ENCODE assay signal across 19 cellular contexts in the genomic region with DNA sequence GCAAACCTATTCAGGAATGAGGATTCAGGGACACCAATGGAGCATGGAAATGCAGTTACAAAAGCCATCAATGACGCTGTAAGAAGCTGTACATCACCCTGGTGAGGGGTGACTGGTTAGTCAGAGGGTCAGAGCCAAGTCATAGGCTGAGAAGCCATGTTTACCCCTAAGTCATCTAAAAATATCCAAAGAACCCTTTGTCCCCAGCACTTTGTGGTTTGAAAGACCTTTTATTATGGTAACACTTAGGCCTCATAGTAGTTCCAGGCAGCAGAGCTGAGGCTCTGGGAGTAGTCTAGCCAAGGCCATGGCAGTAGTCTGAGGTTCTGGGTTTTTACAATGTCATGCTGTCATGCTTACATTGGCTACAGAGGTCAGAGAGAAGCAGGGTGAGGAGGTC.
DNase-seq lines count a peak whose midpoint lies in the region; ATAC-seq, FAIRE-seq and TF ChIP-seq lines count a peak whose summit lies in the region.
"Had no signal": no experiment of that assay in that cellular context is flagged by ENCODE, and none has a peak within 500 bp of the region (broad histone marks: within the 10 kb centered on the region; RNA-seq: fewer than 3 reads in every experiment).

No MANE protein-coding gene starts in this region.

- H3K27ac ChIP-seq in astrocyte (ENCODE audit: low read depth, low read length) (peak overlapping the region; percentile 38), lower lobe of right lung (no peak overlapping the region)
- H3K27ac ChIP-seq: body of pancreas had no signal

- H3K9me3 Mint-ChIP-seq in HFFc6 (no peaks in the 10 kb centered on the region), astrocyte (ENCODE audit: unreplicated experiment) (no peaks in the 10 kb centered on the region)
- H3K9me3 Mint-ChIP-seq: activated B cell treated with CpG ODN at 0.5 μM for 24 hours; activated naive CD4-positive, alpha-beta T cell treated with anti-CD3 and anti-CD28 coated beads, Interleukin-2, amount 50 U/mL, for 24 hours; CD4-positive, alpha-beta T cell; stimulated activated memory B cell treated with anti-CD40 and anti-IgM and Interleukin-4, amounts not matched to agents 10 μg/mL and 1 μg/mL and 100 μg/mL, for 72 hours had no signal

- H3K4me3 ChIP-seq in astrocyte (ENCODE audit: insufficient read depth, low read depth, low read length) (no peak overlapping the region), lower lobe of right lung (no peak overlapping the region)
- H3K4me3 ChIP-seq: body of pancreas had no signal

- no peak for TF ChIP-seq CTCF in HFFc6 (IDR thresholded peaks at IDR 0.05)
- TF ChIP-seq CTCF in astrocyte (IDR thresholded peaks at IDR 0.05; ENCODE audit: insufficient read depth, low read depth, low read length), result no peak
- TF ChIP-seq CTCF in lower lobe of right lung (IDR thresholded peaks at IDR 0.05), result no peak

- H3K27me3 Mint-ChIP-seq in HFFc6 (ENCODE audit: insufficient read depth), result no peaks in the 10 kb centered on the region; the same call in 1 of the 2 replicates
- no peaks in the 10 kb centered on the region for H3K27me3 Mint-ChIP-seq in astrocyte (ENCODE audit: low read depth, unreplicated experiment)
- H3K27me3 Mint-ChIP-seq: activated B cell treated with CpG ODN at 0.5 μM for 24 hours; activated naive CD4-positive, alpha-beta T cell treated with anti-CD3 and anti-CD28 coated beads, Interleukin-2, amount 50 U/mL, for 24 hours; CD4-positive, alpha-beta T cell; stimulated activated memory B cell treated with anti-CD40 and anti-IgM and Interleukin-4, amounts not matched to agents 10 μg/mL and 1 μg/mL and 100 μg/mL, for 72 hours had no signal

- intact Hi-C loops in lower lobe of right lung (cut with DNase I), result no loop called here

- H3K27me3 ChIP-seq in astrocyte (ENCODE audit: insufficient read depth, low read length), result no peaks in the 10 kb centered on the region
- H3K27me3 ChIP-seq in lower lobe of right lung (ENCODE audit: low read depth), result no peaks in the 10 kb centered on the region

- H3K36me3 ChIP-seq in astrocyte (ENCODE audit: insufficient read depth, low read length) (no peaks in the 10 kb centered on the region), lower lobe of right lung (no peaks in the 10 kb centered on the region)

- peak overlapping the region; percentile 24 for H3K4me2 ChIP-seq in astrocyte (ENCODE audit: low read length)

- no peak overlapping the region for H3K9ac ChIP-seq in astrocyte (ENCODE audit: low read length)

- H3K36me3 Mint-ChIP-seq in HFFc6 (ENCODE audit: low read depth), result no peaks in the 10 kb centered on the region
- no peaks in the 10 kb centered on the region for H3K36me3 Mint-ChIP-seq in astrocyte (ENCODE audit: low read depth, unreplicated experiment)
- H3K36me3 Mint-ChIP-seq: activated naive CD4-positive, alpha-beta T cell treated with anti-CD3 and anti-CD28 coated beads, Interleukin-2, amount 50 U/mL, for 24 hours had no signal

- peak overlapping the region; percentile 44 for H3K4me3 Mint-ChIP-seq in HFFc6
- H3K4me3 Mint-ChIP-seq in astrocyte (ENCODE audit: unreplicated experiment), result no peak overlapping the region
- H3K4me3 Mint-ChIP-seq: activated B cell treated with CpG ODN at 0.5 μM for 24 hours; activated CD8-positive, alpha-beta T cell treated with anti-CD3 and anti-CD28 coated beads, Interleukin-2, amount 10 ng/mL, durations not matched to agents 7 days and 5 days; activated naive CD4-positive, alpha-beta T cell treated with anti-CD3 and anti-CD28 coated beads, Interleukin-2, amount 50 U/mL, for 24 hours; CD4-positive, alpha-beta T cell; stimulated activated memory B cell treated with anti-CD40 and anti-IgM and Interleukin-4, amounts not matched to agents 10 μg/mL and 1 μg/mL and 100 μg/mL, for 72 hours had no signal

- no peak for FAIRE-seq in astrocyte (lab: Jason Lieb, UNC)

- H2AFZ ChIP-seq in astrocyte (ENCODE audit: low read depth, low read length), result no peak overlapping the region

- H3K4me1 Mint-ChIP-seq in HFFc6 (ENCODE audit: low read depth), result peaks cover 51% of the 10 kb centered on the region
- H3K4me1 Mint-ChIP-seq in astrocyte (ENCODE audit: low read depth, unreplicated experiment), result peaks cover 36% of the 10 kb centered on the region
- H3K4me1 Mint-ChIP-seq: activated B cell treated with CpG ODN at 0.5 μM for 24 hours; activated naive CD4-positive, alpha-beta T cell treated with anti-CD3 and anti-CD28 coated beads, Interleukin-2, amount 50 U/mL, for 24 hours; stimulated activated memory B cell treated with anti-CD40 and anti-IgM and Interleukin-4, amounts not matched to agents 10 μg/mL and 1 μg/mL and 100 μg/mL, for 72 hours had no signal

- peaks cover 24% of the 10 kb centered on the region for H3K4me1 ChIP-seq in astrocyte (ENCODE audit: insufficient read depth, low read length)
- H3K4me1 ChIP-seq in lower lobe of right lung, result no peaks in the 10 kb centered on the region
- H3K4me1 ChIP-seq: body of pancreas had no signal

- ATAC-seq in GM19328 (IDR thresholded peaks at IDR 0.05; ENCODE audit: unreplicated experiment), result no peak
- ATAC-seq in lower lobe of right lung, result no peak
- no peak for ATAC-seq in HG03175 (IDR thresholded peaks at IDR 0.05; ENCODE audit: unreplicated experiment)
- ATAC-seq: activated CD8-positive, alpha-beta T cell treated with anti-CD3 and anti-CD28 coated beads, Interleukin-2, amount 10 ng/mL, durations not matched to agents 7 days and 5 days; body of pancreas; left lobe of liver; stimulated activated memory B cell treated with anti-CD40 and anti-IgM and Interleukin-4, amounts not matched to agents 10 μg/mL and 1 μg/mL and 100 μg/mL, for 72 hours had no signal

- no peaks in the 10 kb centered on the region for H3K79me2 ChIP-seq in astrocyte (ENCODE audit: insufficient read depth, low read length)

- H3K9me3 ChIP-seq in astrocyte (ENCODE audit: insufficient read depth, low read depth, low read length), result no peaks in the 10 kb centered on the region
- H3K9me3 ChIP-seq in lower lobe of right lung, result no peaks in the 10 kb centered on the region
- H3K9me3 ChIP-seq: body of pancreas had no signal

- DNase-seq in COLO829 (ENCODE audit: low spot score) (peak; percentile 20), HFFc6 (no peak), astrocyte (ENCODE audit: low read depth) (peak; percentile 50), iris pigment epithelial cell (ENCODE audit: low read depth) (peak; percentile 18), lower lobe of right lung (no peak), NCI-H2029 (lab: John Stamatoyannopoulos, UW) (no peak)
- DNase-seq: activated B cell treated with CpG ODN at 0.5 μM for 24 hours; activated CD8-positive, alpha-beta T cell treated with anti-CD3 and anti-CD28 coated beads, Interleukin-2, amount 10 ng/mL, durations not matched to agents 7 days and 5 days; activated T-cell treated with anti-CD3 and anti-CD28 coated beads, Interleukin-2, amount 50 U/mL, for 48 hours; body of pancreas; CD4-positive, alpha-beta T cell; NCI-H1092 treated with DMSO at 0.1 percent for 48 hours; NCI-H526 treated with DMSO at 0.1 percent for 48 hours; T-helper 2 cell had no signal

- peak overlapping the region; percentile 70 for H3K27ac Mint-ChIP-seq in HFFc6
- peak overlapping the region; percentile 83 for H3K27ac Mint-ChIP-seq in astrocyte (ENCODE audit: unreplicated experiment)
- H3K27ac Mint-ChIP-seq: activated B cell treated with CpG ODN at 0.5 μM for 24 hours; activated CD8-positive, alpha-beta T cell treated with anti-CD3 and anti-CD28 coated beads, Interleukin-2, amount 10 ng/mL, durations not matched to agents 7 days and 5 days; activated naive CD4-positive, alpha-beta T cell treated with anti-CD3 and anti-CD28 coated beads, Interleukin-2, amount 50 U/mL, for 24 hours; CD4-positive, alpha-beta T cell; stimulated activated memory B cell treated with anti-CD40 and anti-IgM and Interleukin-4, amounts not matched to agents 10 μg/mL and 1 μg/mL and 100 μg/mL, for 72 hours had no signal

- H4K20me1 ChIP-seq in astrocyte (ENCODE audit: insufficient read depth, low read length), result no peaks in the 10 kb centered on the region

Comparison
In these comparisons a context has a peak if more than half of its experiments do, and no peak if none do; other contexts are left out.
1. DNase-seq: peak in COLO829 (single experiment), astrocyte (single experiment) and iris pigment epithelial cell (single experiment); none in HFFc6 (single experiment), lower lobe of right lung (single experiment) and NCI-H2029 (single experiment).